In genomic region chr17:7468290-7468689, GRCh38 we compare ENCODE assay signal across 26 cellular contexts. TPM values are rescaled to one million over a fixed set of nuclear protein-coding genes. Genes with fewer than 3 reads are reported as not detected.
"Had no signal": no experiment of that assay in that cellular context is flagged by ENCODE, and none has a peak within 500 bp of the region (broad histone marks: within the 10 kb centered on the region; RNA-seq: fewer than 3 reads in every experiment).

No MANE protein-coding gene starts in this region.

- H3K9me3 Mint-ChIP-seq: activated naive CD4-positive, alpha-beta T cell treated with anti-CD3 and anti-CD28 coated beads, Interleukin-2, amount 50 U/mL, for 72 hours; activated T-helper 1 cell treated with anti-CD3 and anti-CD28 coated beads, Interleukin-12 subunit alpha, Interleukin-12 subunit beta, Interleukin-2, Interleukin-4 antibody, amounts not matched to agents 30 ng/mL and 10 ng/mL and 1 ng/mL, durations not matched to agents 14 hours and 24 hours and 36 hours; immature natural killer cell; neural crest cell; stimulated activated effector memory CD8-positive, alpha-beta T cell treated with anti-CD3 and anti-CD28 coated beads, Interleukin-12 subunit alpha, Interleukin-12 subunit beta, amount 100 ng/mL, for 72 hours; T-helper 1 cell treated with Interleukin-12 subunit alpha and Interleukin-12 subunit beta and Interleukin-4 antibody, amounts not matched to agents 30 μg/mL and 1 μg/mL, for 36 hours had no signal

- FAIRE-seq: colon, endometrium, frontal cortex had no signal

- H3K36me3 Mint-ChIP-seq: activated naive CD4-positive, alpha-beta T cell treated with anti-CD3 and anti-CD28 coated beads, Interleukin-2, amount 50 U/mL, for 72 hours; immature natural killer cell had no signal

- H3K4me3 Mint-ChIP-seq: activated T-helper 1 cell treated with anti-CD3 and anti-CD28 coated beads, Interleukin-12 subunit alpha, Interleukin-12 subunit beta, Interleukin-2, Interleukin-4 antibody, amounts not matched to agents 30 ng/mL and 10 ng/mL and 1 ng/mL, durations not matched to agents 14 hours and 24 hours and 36 hours; immature natural killer cell; stimulated activated effector memory CD8-positive, alpha-beta T cell treated with anti-CD3 and anti-CD28 coated beads, Interleukin-12 subunit alpha, Interleukin-12 subunit beta, amount 100 ng/mL, for 72 hours; T-helper 1 cell treated with Interleukin-12 subunit alpha and Interleukin-12 subunit beta and Interleukin-4 antibody, amounts not matched to agents 30 μg/mL and 1 μg/mL, for 36 hours had no signal

- H3K27me3 ChIP-seq: dorsolateral prefrontal cortex, right lobe of liver, stomach, upper lobe of left lung had no signal

- H3K27ac Mint-ChIP-seq: activated T-helper 1 cell treated with anti-CD3 and anti-CD28 coated beads, Interleukin-12 subunit alpha, Interleukin-12 subunit beta, Interleukin-2, Interleukin-4 antibody, amounts not matched to agents 30 ng/mL and 10 ng/mL and 1 ng/mL, durations not matched to agents 14 hours and 24 hours and 36 hours; stimulated activated effector memory CD8-positive, alpha-beta T cell treated with anti-CD3 and anti-CD28 coated beads, Interleukin-12 subunit alpha, Interleukin-12 subunit beta, amount 100 ng/mL, for 72 hours; T-helper 1 cell treated with Interleukin-12 subunit alpha and Interleukin-12 subunit beta and Interleukin-4 antibody, amounts not matched to agents 30 μg/mL and 1 μg/mL, for 36 hours had no signal

- H3K4me3 ChIP-seq: dorsolateral prefrontal cortex, right lobe of liver, stomach, upper lobe of left lung had no signal

- H3K27ac ChIP-seq: right lobe of liver had no signal

- DNase-seq: activated CD4-positive, alpha-beta T cell treated with anti-CD3 and anti-CD28 coated beads, Interleukin-2, amount 50 U/mL, for 1 hour; activated CD4-positive, CD25-positive, alpha-beta regulatory T cell treated with anti-CD3 and anti-CD28 coated beads, Interleukin-2, amount 50 U/mL, for 72 hours; activated gamma-delta T cell treated with Interleukin-2 at 50 U/mL for 16 hours; amygdala; caudate nucleus; dorsolateral prefrontal cortex; head of caudate nucleus; immature natural killer cell; kidney glomerular epithelial cell; left ventricle myocardium superior; mesendoderm; right lobe of liver; stimulated activated CD4-positive, alpha-beta T cell treated with anti-CD3 and anti-CD28 coated beads, Interleukin-4, amount 100 ng/mL, for 24 hours; stomach; upper lobe of left lung had no signal

- H3K9me3 ChIP-seq: right lobe of liver, stomach, upper lobe of left lung had no signal

- ATAC-seq: activated naive CD4-positive, alpha-beta T cell treated with anti-CD3 and anti-CD28 coated beads, Interleukin-2, amount 50 U/mL, for 72 hours; left ventricle myocardium superior; right lobe of liver; stimulated activated effector memory CD8-positive, alpha-beta T cell treated with anti-CD3 and anti-CD28 coated beads, Interleukin-12 subunit alpha, Interleukin-12 subunit beta, amount 100 ng/mL, for 72 hours had no signal

RNA-seq across cellular contexts. Expression of gene SLC35G6, which starts 13.0 kb away (rescaled TPM):
- total RNA-seq: activated CD8-positive, alpha-beta memory T cell treated with anti-CD3 and anti-CD28 coated beads for 36 hours; activated naive CD4-positive, alpha-beta T cell treated with anti-CD3 and anti-CD28 coated beads, Interleukin-2, amount 50 U/mL, for 72 hours; activated T-helper 1 cell treated with anti-CD3 and anti-CD28 coated beads, Interleukin-12 subunit alpha, Interleukin-12 subunit beta, Interleukin-2, Interleukin-4 antibody, amounts not matched to agents 30 ng/mL and 10 ng/mL and 1 ng/mL, durations not matched to agents 14 hours and 24 hours and 36 hours; frontal cortex; left ventricle myocardium superior; neural crest cell; omental fat pad; right lobe of liver; stomach; temporal lobe; upper lobe of left lung had no signal
- polyA plus RNA-seq: immature natural killer cell, stomach had no signal

RNA-seq across cellular contexts. Expression of gene FGF11, which starts 29.0 kb away (rescaled TPM):
- polyA plus RNA-seq: immature natural killer cell had no signal
